ENCODE assay signal across 1 cellular context in genomic region chr20:33490934-33491656, GRCh38.
TF ChIP-seq lines count a peak whose summit lies in the region.

No MANE protein-coding gene starts in this region.

TF ChIP-seq in GM12878, 131 proteins besides CTCF, POLR2A, EP300 and RAD21:
- TF ChIP-seq BCL3 (IDR thresholded peaks at IDR 0.05; ENCODE audit: borderline replicate concordance, insufficient read depth, low read depth, low read length, poor library complexity, severe bottlenecking) = no peak
- no peak for TF ChIP-seq KDM1A (IDR thresholded peaks at IDR 0.05; ENCODE audit: borderline replicate concordance)
- no peak for TF ChIP-seq IKZF2 (IDR thresholded peaks at IDR 0.05)
- no peak for TF ChIP-seq ASH2L (IDR thresholded peaks at IDR 0.05; ENCODE audit: borderline replicate concordance, low read depth)
- no peak for TF ChIP-seq SIN3A (IDR thresholded peaks at IDR 0.05; ENCODE audit: low read depth, low read length)
- TF ChIP-seq ATF7 (IDR thresholded peaks at IDR 0.05; ENCODE audit: low read depth) = no peak
- no peak for TF ChIP-seq BHLHE40 (IDR thresholded peaks at IDR 0.05; ENCODE audit: borderline replicate concordance in 1 of 2, low read depth in 2 of 2, low read length in 1 of 2)
- no peak for TF ChIP-seq PRDM15 (CRISPR knock-in tag; IDR thresholded peaks at IDR 0.05)
- no peak for TF ChIP-seq PKNOX1 (IDR thresholded peaks at IDR 0.05)
- no peak for TF ChIP-seq EZH2 (IDR thresholded peaks at IDR 0.05; ENCODE audit: borderline replicate concordance, control insufficient read depth, low read depth, low read length)
- TF ChIP-seq ZNF24 (IDR thresholded peaks at IDR 0.05) = no peak
- no peak for TF ChIP-seq NFIC (IDR thresholded peaks at IDR 0.05; ENCODE audit: low read depth, low read length)
- no peak for TF ChIP-seq JUNB (IDR thresholded peaks at IDR 0.05)
- no peak for TF ChIP-seq NFYA (IDR thresholded peaks at IDR 0.05; ENCODE audit: borderline replicate concordance, low read depth, low read length)
- no peak for TF ChIP-seq CHD2 (IDR thresholded peaks at IDR 0.05; ENCODE audit: borderline replicate concordance, low read depth, low read length)
